23 cellular contexts compared by ENCODE assay signal in genomic region chr1:89462250-89462649, GRCh38.
DNase-seq lines count a peak whose midpoint lies in the region; ATAC-seq, FAIRE-seq and TF ChIP-seq lines count a peak whose summit lies in the region.
"Had no signal": no experiment of that assay in that cellular context is flagged by ENCODE, and none has a peak within 500 bp of the region (broad histone marks: within the 10 kb centered on the region; RNA-seq: fewer than 3 reads in every experiment).

No MANE protein-coding gene starts in this region.

- H3K9me3 Mint-ChIP-seq in activated T-cell treated with anti-CD3 and anti-CD28 coated beads, Interleukin-2, amount 50 U/mL, for 4 hours = no peaks in the 10 kb centered on the region
- H3K9me3 Mint-ChIP-seq: CD4-positive, alpha-beta T cell; CD8-positive, alpha-beta T cell had no signal

- no peak for ATAC-seq in activated T-cell treated with anti-CD3 and anti-CD28 coated beads, Interleukin-2, amount 50 U/mL, for 4 hours
- ATAC-seq: CD8-positive, alpha-beta T cell had no signal

- no peak for FAIRE-seq in bronchial epithelial cell (lab: Jason Lieb, UNC)
- FAIRE-seq: A204.1, D721Med, G401.6, GM12891, GM19239 had no signal

- 85% methylated on average over 3 of the region's 3 CpGs for WGBS in suprapubic skin

- TF ChIP-seq EP300 in suprapubic skin (IDR thresholded peaks at IDR 0.05) = no peak

- no peak overlapping the region for H3K4me3 ChIP-seq in bronchial epithelial cell (ENCODE audit: low read depth, low read length)
- H3K4me3 ChIP-seq in suprapubic skin = no peak overlapping the region
- H3K4me3 ChIP-seq: BLaER1 treated with 17β-estradiol and CSF1 and Interleukin-3, amounts not matched to agents 10 nM and 100 nM had no signal

- TF ChIP-seq CTCF in bronchial epithelial cell (IDR thresholded peaks at IDR 0.05; ENCODE audit: insufficient read depth, low read length, severe bottlenecking) (no peak), suprapubic skin (IDR thresholded peaks at IDR 0.05) (no peak)

- no peak for TF ChIP-seq POLR2A in suprapubic skin (IDR thresholded peaks at IDR 0.05)

- no peaks in the 10 kb centered on the region for H3K4me1 ChIP-seq in suprapubic skin
- H3K4me1 ChIP-seq: Caco-2 had no signal

- no peak overlapping the region for H3K27ac ChIP-seq in suprapubic skin
- H3K27ac ChIP-seq: BLaER1 treated with 17β-estradiol and CSF1 and Interleukin-3, amounts not matched to agents 10 nM and 100 nM; C4-2B had no signal

- no peak overlapping the region for H3K4me3 Mint-ChIP-seq in activated T-cell treated with anti-CD3 and anti-CD28 coated beads, Interleukin-2, amount 50 U/mL, for 4 hours
- H3K4me3 Mint-ChIP-seq: B cell; CD4-positive, alpha-beta T cell; CD8-positive, alpha-beta T cell had no signal

- peak; percentile 60 for DNase-seq in bronchial epithelial cell (ENCODE audit: low read depth)
- DNase-seq in kidney tubule cell (ENCODE audit: low spot score) = peak; percentile 40
- peak; percentile 84 for DNase-seq in renal cortical epithelial cell (ENCODE audit: low read depth)
- no peak for DNase-seq in activated T-cell treated with anti-CD3 and anti-CD28 coated beads, Interleukin-2, amount 50 U/mL, for 4 hours
- no peak for DNase-seq in NAMALWA (ENCODE audit: low spot score)
- no peak for DNase-seq in suprapubic skin (ENCODE audit: low spot score in 2 of 2)
- DNase-seq: 8988T; ACHN; AML-193; Caco-2; Calu3; CD4-positive, alpha-beta T cell; CD8-positive, alpha-beta T cell; DMS79 treated with DMSO at 0.1 percent for 48 hours; GF-D8 had no signal

- peaks cover 20% of the 10 kb centered on the region for H3K4me1 Mint-ChIP-seq in activated T-cell treated with anti-CD3 and anti-CD28 coated beads, Interleukin-2, amount 50 U/mL, for 4 hours (ENCODE audit: low read depth)

- peaks cover 52% of the 10 kb centered on the region for H3K27me3 Mint-ChIP-seq in activated T-cell treated with anti-CD3 and anti-CD28 coated beads, Interleukin-2, amount 50 U/mL, for 4 hours (ENCODE audit: low read depth)

- H3K9me3 ChIP-seq in suprapubic skin = no peaks in the 10 kb centered on the region
- H3K9me3 ChIP-seq: BLaER1 treated with 17β-estradiol and CSF1 and Interleukin-3, amounts not matched to agents 10 nM and 100 nM; Caco-2 had no signal

- no peaks in the 10 kb centered on the region for H3K36me3 Mint-ChIP-seq in activated T-cell treated with anti-CD3 and anti-CD28 coated beads, Interleukin-2, amount 50 U/mL, for 4 hours (ENCODE audit: insufficient read depth)
- H3K36me3 Mint-ChIP-seq: CD8-positive, alpha-beta T cell had no signal

- H3K27me3 ChIP-seq in bronchial epithelial cell (ENCODE audit: control insufficient read depth, insufficient read depth, low read length) = no peaks in the 10 kb centered on the region
- H3K27me3 ChIP-seq in suprapubic skin = no peaks in the 10 kb centered on the region

- no peaks in the 10 kb centered on the region for H3K36me3 ChIP-seq in bronchial epithelial cell (ENCODE audit: control insufficient read depth, insufficient read depth, low read length)
- H3K36me3 ChIP-seq in suprapubic skin = no peaks in the 10 kb centered on the region
- H3K36me3 ChIP-seq: BLaER1 treated with 17β-estradiol and CSF1 and Interleukin-3, amounts not matched to agents 10 nM and 100 nM had no signal

Comparison
In these comparisons a context has a peak if more than half of its experiments do, and no peak if none do; other contexts are left out.
1. DNase-seq: peak in bronchial epithelial cell (single experiment), kidney tubule cell (single experiment) and renal cortical epithelial cell (single experiment); none in activated T-cell treated with anti-CD3 and anti-CD28 coated beads, Interleukin-2, amount 50 U/mL, for 4 hours (single experiment), NAMALWA (single experiment) and suprapubic skin (0 of 2).